In genomic region chr14:32121948-32122347, GRCh38 we compare ENCODE assay signal across 18 cellular contexts. TPM values are rescaled to one million over a fixed set of nuclear protein-coding genes. Genes with fewer than 3 reads are reported as not detected.
DNase-seq lines count a peak whose midpoint lies in the region; ATAC-seq, FAIRE-seq and TF ChIP-seq lines count a peak whose summit lies in the region.
"Had no signal": no experiment of that assay in that cellular context is flagged by ENCODE, and none has a peak within 500 bp of the region (broad histone marks: within the 10 kb centered on the region; RNA-seq: fewer than 3 reads in every experiment).

No MANE protein-coding gene starts in this region.

- no peak for DNase-seq in GM18507 (ENCODE audit: extremely low spot score, insufficient read length, low read depth)
- peak; percentile 14 for DNase-seq in M059J (ENCODE audit: low read depth)
- DNase-seq in fibroblast of the conjunctiva (ENCODE audit: low read depth), result peak; percentile 16
- no peak for DNase-seq in activated CD4-positive, CD25-positive, alpha-beta regulatory T cell treated with anti-CD3 and anti-CD28 coated beads, Interleukin-2, amount 50 U/mL, for 72 hours
- no peak for DNase-seq in HepG2 (ENCODE audit: low spot score)
- no peak for DNase-seq in NCI-H1105 treated with DMSO at 0.1 percent for 48 hours (lab: John Stamatoyannopoulos, UW)
- no peak for DNase-seq in NCI-H345 treated with DMSO at 0.1 percent for 48 hours (lab: John Stamatoyannopoulos, UW; ENCODE audit: unreplicated experiment)
- DNase-seq: 8988T, NCI-H1048, NCI-H2107, NCI-H226, NCI-H69, T-helper 2 cell had no signal

- no peak for TF ChIP-seq CTCF in HepG2 (CRISPR knock-in tag; IDR thresholded peaks at IDR 0.05)

- POLR2A ChIA-PET in HepG2 (lab: Yijun Ruan, JAX), result no interaction called here

- H3K9me3 ChIP-seq in HepG2 (ENCODE audit: low read length), result no peaks in the 10 kb centered on the region

- H3K79me2 ChIP-seq in ACC112 (ENCODE audit: control insufficient read depth, insufficient read depth, low read length, unreplicated experiment) (peaks cover 60% of the 10 kb centered on the region), HepG2 (ENCODE audit: insufficient read depth, low read length) (peaks cover 67% of the 10 kb centered on the region)

- intact Hi-C loops in HepG2 (cut with micrococcal nuclease; ENCODE audit: unreplicated experiment), result loop anchor here (5.0 kb wide), 1 partner anchor 45 kb away; the partner anchor contains the start of gene ARHGAP5

- 94% methylated on average over 1 of the region's 1 CpG for WGBS in HepG2 (ENCODE audit: low lambda C conversion rate)

- H3K27ac ChIP-seq in ACC112 (ENCODE audit: low read depth, low read length) (peak overlapping the region; percentile 23; the same call in 1 of the 2 replicates), HepG2 (ENCODE audit: extremely low read length, insufficient read depth, low read length) (no peak overlapping the region)
- H3K27ac ChIP-seq: C4-2B, KMS-11, RWPE1 had no signal

- H2AFZ ChIP-seq in ACC112 (ENCODE audit: low read length, unreplicated experiment) (no peak overlapping the region), HepG2 (ENCODE audit: low read length) (no peak overlapping the region)

- FAIRE-seq in GM18507 (lab: Jason Lieb, UNC) (peak; percentile 26), HepG2 (lab: Jason Lieb, UNC) (no peak)
- FAIRE-seq: GM19239 had no signal

- TF ChIP-seq EP300 in HepG2 (IDR thresholded peaks at IDR 0.05; ENCODE audit: low read depth in 2 of 2, low read length in 2 of 2), result no peak
- TF ChIP-seq EP300 in HepG2 (CRISPR knock-in tag; IDR thresholded peaks at IDR 0.05; ENCODE audit: borderline replicate concordance), result no peak

- TF ChIP-seq POLR2A in HepG2 (IDR thresholded peaks at IDR 0.05; ENCODE audit: insufficient read depth in 1 of 2, low read depth in 2 of 2, low read length in 2 of 2), result no peak

- in situ Hi-C loops in HepG2 (cut with HindIII; ENCODE audit: extremely low pct_ligation_motif_present, low pct_unique_long_range_greater_than_20kb), result no loop called here

- H3K36me3 ChIP-seq in ACC112 (ENCODE audit: insufficient read depth, low read length), result peaks cover 33% of the 10 kb centered on the region
- H3K36me3 ChIP-seq in HepG2 (replicated peaks in 1 of 2; ENCODE audit: control insufficient read depth in 1 of 2, insufficient read depth in 2 of 2, low read length in 2 of 2), result peaks cover 4 to 21% of the 10 kb centered on the region in 2 experiments; a peak in 4 of 5 replicates

- CTCF ChIA-PET in HepG2 (lab: Yijun Ruan, JAX; ENCODE audit: low intra/inter-chr PET ratio, low total read pairs), result no interaction called here

- H3K4me3 ChIP-seq in ACC112 (ENCODE audit: low read depth, low read length) (no peak overlapping the region), HepG2 (replicated peaks in 1 of 3; ENCODE audit: insufficient read depth in 1 of 3, low read depth in 2 of 3, low read length in 3 of 3) (no peak overlapping the region)

- no TSS peak for BruUV-seq in HepG2 (replicated peaks; lab: Mats Ljungman, UMichigan)

- no peaks in the 10 kb centered on the region for H4K20me1 ChIP-seq in HepG2 (ENCODE audit: insufficient read depth, low read length)

- H3K4me1 ChIP-seq in ACC112 (ENCODE audit: control insufficient read depth, insufficient read depth, low read length, unreplicated experiment) (peaks cover 9% of the 10 kb centered on the region), HepG2 (ENCODE audit: insufficient read depth, low read length) (0 out of 2 replicates have a peak, but pooled peaks cover 5% of the 10 kb centered on the region)

- no peak overlapping the region for H3K4me2 ChIP-seq in HepG2 (ENCODE audit: low read depth, low read length)
- H3K4me2 ChIP-seq: KMS-11 had no signal

- TF ChIP-seq RAD21 in HepG2 (CRISPR knock-in tag; IDR thresholded peaks at IDR 0.05), result no peak

- H3K27me3 ChIP-seq in ACC112 (ENCODE audit: insufficient read depth, low read length) (no peaks in the 10 kb centered on the region), HepG2 (ENCODE audit: control insufficient read depth in 1 of 2, insufficient read depth in 2 of 2, low read length in 2 of 2) (no peaks in the 10 kb centered on the region)

- ATAC-seq in HepG2, result no peak

- no peak overlapping the region for H3K9ac ChIP-seq in HepG2 (ENCODE audit: insufficient read depth, low read depth, low read length)
- H3K9ac ChIP-seq: KMS-11 had no signal

TF ChIP-seq in HepG2, 621 proteins besides CTCF, POLR2A, EP300 and RAD21:
- TF ChIP-seq SMC3 (IDR thresholded peaks at IDR 0.05; ENCODE audit: low read length) (no peak), ZNF143 (CRISPR knock-in tag; IDR thresholded peaks at IDR 0.05) (no peak), ZNF180 (CRISPR knock-in tag; IDR thresholded peaks at IDR 0.05; ENCODE audit: borderline replicate concordance, low read depth) (no peak), ZUFSP (CRISPR knock-in tag; IDR thresholded peaks at IDR 0.05; ENCODE audit: borderline replicate concordance) (no peak), ZNF101 (CRISPR knock-in tag; IDR thresholded peaks at IDR 0.05; ENCODE audit: borderline replicate concordance, low read depth) (no peak), ZNF329 (CRISPR knock-in tag; IDR thresholded peaks at IDR 0.05; ENCODE audit: low read depth) (no peak), MED1 (CRISPR knock-in tag; IDR thresholded peaks at IDR 0.05) (no peak), TARDBP (CRISPR knock-in tag; IDR thresholded peaks at IDR 0.05) (no peak), ZNF460 (CRISPR knock-in tag; IDR thresholded peaks at IDR 0.05; ENCODE audit: borderline replicate concordance) (no peak), TRIM24 (CRISPR knock-in tag; IDR thresholded peaks at IDR 0.05) (no peak)

RNA-seq across cellular contexts. Expression of gene ARHGAP5, which starts 44.8 kb away (rescaled TPM):
- total RNA-seq in M059J (2014; rRNA removed; shearing (Covaris generic)), result 52.5 and 75.3 TPM in 2 replicates
- total RNA-seq in HepG2 (2016; rRNA removed; fragmentation: Illumina TruSeq; extraction: Trizol), result 144 and 251 TPM in 2 replicates
- 107 and 120 TPM in 2 replicates for total RNA-seq in HepG2 (2016; cell fraction: cytosol; rRNA removed; fragmentation: Illumina TruSeq; extraction: Trizol; ENCODE audit: low read depth)
- 143 and 234 TPM in 2 replicates for total RNA-seq in HepG2 (2016; cell fraction: insoluble cytoplasmic fraction; rRNA removed; fragmentation: Illumina TruSeq; extraction: Trizol)
- 251 and 354 TPM in 2 replicates for total RNA-seq in HepG2 (2016; cell fraction: membrane; rRNA removed; fragmentation: Illumina TruSeq; extraction: Trizol)
- total RNA-seq in HepG2 (2016; cell fraction: nucleus; rRNA removed; fragmentation: Illumina TruSeq; extraction: Trizol), result 126 and 127 TPM in 2 replicates
- 33.2 and 33.7 TPM in 2 replicates for polyA plus RNA-seq in HepG2 (2011; rRNA removed)
- 9.5 and 23.4 TPM in 2 replicates for polyA plus RNA-seq in HepG2 (2011; cell fraction: cytosol; rRNA removed)
- polyA plus RNA-seq in HepG2 (2011; cell fraction: nucleus; rRNA removed), result 16.4 and 21.5 TPM in 2 replicates
- polyA plus RNA-seq in HepG2 (2012), result 66.9 and 68.2 TPM in 2 replicates
- polyA plus RNA-seq in HepG2 (2016; cell fraction: cytosol; fragmentation: Illumina TruSeq; extraction: Trizol; ENCODE audit: low read depth), result 7.1 and 8.7 TPM in 2 replicates
- polyA plus RNA-seq in HepG2 (2016; cell fraction: insoluble cytoplasmic fraction; fragmentation: Illumina TruSeq; extraction: Trizol; ENCODE audit: low read depth), result 97.2 and 109 TPM in 2 replicates
- 24.4 and 27.7 TPM in 2 replicates for polyA plus RNA-seq in HepG2 (2016; cell fraction: membrane; fragmentation: Illumina TruSeq; extraction: Trizol; ENCODE audit: low read depth)
- polyA plus RNA-seq in HepG2 (2016; cell fraction: nucleus; fragmentation: Illumina TruSeq; extraction: Trizol; ENCODE audit: insufficient read depth, low read depth), result 58.3 and 60.5 TPM in 2 replicates
- 32.3 and 33.4 TPM in 2 replicates for polyA minus RNA-seq in HepG2 (2011; rRNA and poly(A)+ RNA removed; ENCODE audit: low replicate concordance)
- 126 and 147 TPM in 2 replicates for polyA minus RNA-seq in HepG2 (2011; cell fraction: cytosol; rRNA and poly(A)+ RNA removed)
- 187 and 220 TPM in 2 replicates for polyA minus RNA-seq in HepG2 (2011; cell fraction: nucleus; rRNA and poly(A)+ RNA removed)

Comparison
In these comparisons a context has a peak if more than half of its experiments do, and no peak if none do; other contexts are left out.
1. DNase-seq: peak in M059J (single experiment) and fibroblast of the conjunctiva (single experiment); none in GM18507 (single experiment), activated CD4-positive, CD25-positive, alpha-beta regulatory T cell treated with anti-CD3 and anti-CD28 coated beads, Interleukin-2, amount 50 U/mL, for 72 hours (single experiment), HepG2 (single experiment), NCI-H1105 treated with DMSO at 0.1 percent for 48 hours (single experiment) and NCI-H345 treated with DMSO at 0.1 percent for 48 hours (single experiment).